22 cellular contexts compared by ENCODE assay signal in genomic region chr5:17833336-17833735, GRCh38.
"Had no signal": no experiment of that assay in that cellular context is flagged by ENCODE, and none has a peak within 500 bp of the region (broad histone marks: within the 10 kb centered on the region; RNA-seq: fewer than 3 reads in every experiment).

No MANE protein-coding gene starts in this region.

- H3K36me3 ChIP-seq: gastroesophageal sphincter, heart left ventricle, ovary, prostate gland, suprapubic skin, tibial nerve had no signal

- H3K27me3 ChIP-seq: gastroesophageal sphincter, heart left ventricle, ovary, suprapubic skin, tibial nerve had no signal

- H3K4me1 ChIP-seq: gastroesophageal sphincter, heart left ventricle, prostate gland, suprapubic skin, tibial nerve had no signal

- H3K9me3 ChIP-seq: gastroesophageal sphincter, ovary, prostate gland, suprapubic skin had no signal

- H3K27ac ChIP-seq: gastroesophageal sphincter, heart left ventricle, ovary, prostate gland, suprapubic skin, tibial nerve had no signal

- ATAC-seq: activated T-cell treated with anti-CD3 and anti-CD28 coated beads, Interleukin-2, amount 50 U/mL, for 4 hours; gastroesophageal sphincter; heart left ventricle; natural killer cell treated with Interleukin-12 subunit alpha and Interleukin-12 subunit beta and Interleukin-15 and Interleukin-18, amount 100 ng/mL, for 72 hours; right cardiac atrium; stimulated activated effector memory CD8-positive, alpha-beta T cell treated with anti-CD3 and anti-CD28 coated beads, Interleukin-12 subunit alpha, Interleukin-12 subunit beta, amount 100 ng/mL, for 72 hours; stimulated activated naive CD8-positive, alpha-beta T cell treated with anti-CD3 and anti-CD28 coated beads, Interleukin-15, amount 100 ng/mL, for 72 hours had no signal

- DNase-seq: activated B cell treated with CpG ODN at 0.5 μM for 24 hours; activated CD4-positive, alpha-beta T cell treated with anti-CD3 and anti-CD28 coated beads for 4 hours; activated CD4-positive, alpha-beta T cell treated with anti-CD3 and anti-CD28 coated beads, Interleukin-2, amount 50 U/mL, for 48 hours; activated CD8-positive, alpha-beta memory T cell treated with anti-CD3 and anti-CD28 coated beads, Interleukin-2, amount 50 U/mL, for 48 hours; activated naive CD4-positive, alpha-beta T cell treated with Interleukin-2 at 50 U/mL for 16 hours; activated naive CD8-positive, alpha-beta T cell treated with anti-CD3 and anti-CD28 coated beads for 36 hours; activated T-cell treated with anti-CD3 and anti-CD28 coated beads, Interleukin-2, amount 50 U/mL, for 4 hours; caudate nucleus; dermis blood vessel endothelial cell; effector memory CD4-positive, alpha-beta T cell; heart left ventricle; ovary; right cardiac atrium; stimulated activated CD4-positive, alpha-beta T cell treated with anti-CD3 and anti-CD28 coated beads, Interleukin-1b, Interleukin-23, amount 100 ng/mL, for 48 hours; stimulated activated naive CD8-positive, alpha-beta T cell treated with anti-CD3 and anti-CD28 coated beads, Interleukin-15, amount 100 ng/mL, for 72 hours; T-helper 9 cell had no signal

- H3K4me3 ChIP-seq: gastroesophageal sphincter, heart left ventricle, ovary, prostate gland, suprapubic skin, tibial nerve had no signal
